7 cellular contexts compared by ENCODE assay signal in the genomic region with DNA sequence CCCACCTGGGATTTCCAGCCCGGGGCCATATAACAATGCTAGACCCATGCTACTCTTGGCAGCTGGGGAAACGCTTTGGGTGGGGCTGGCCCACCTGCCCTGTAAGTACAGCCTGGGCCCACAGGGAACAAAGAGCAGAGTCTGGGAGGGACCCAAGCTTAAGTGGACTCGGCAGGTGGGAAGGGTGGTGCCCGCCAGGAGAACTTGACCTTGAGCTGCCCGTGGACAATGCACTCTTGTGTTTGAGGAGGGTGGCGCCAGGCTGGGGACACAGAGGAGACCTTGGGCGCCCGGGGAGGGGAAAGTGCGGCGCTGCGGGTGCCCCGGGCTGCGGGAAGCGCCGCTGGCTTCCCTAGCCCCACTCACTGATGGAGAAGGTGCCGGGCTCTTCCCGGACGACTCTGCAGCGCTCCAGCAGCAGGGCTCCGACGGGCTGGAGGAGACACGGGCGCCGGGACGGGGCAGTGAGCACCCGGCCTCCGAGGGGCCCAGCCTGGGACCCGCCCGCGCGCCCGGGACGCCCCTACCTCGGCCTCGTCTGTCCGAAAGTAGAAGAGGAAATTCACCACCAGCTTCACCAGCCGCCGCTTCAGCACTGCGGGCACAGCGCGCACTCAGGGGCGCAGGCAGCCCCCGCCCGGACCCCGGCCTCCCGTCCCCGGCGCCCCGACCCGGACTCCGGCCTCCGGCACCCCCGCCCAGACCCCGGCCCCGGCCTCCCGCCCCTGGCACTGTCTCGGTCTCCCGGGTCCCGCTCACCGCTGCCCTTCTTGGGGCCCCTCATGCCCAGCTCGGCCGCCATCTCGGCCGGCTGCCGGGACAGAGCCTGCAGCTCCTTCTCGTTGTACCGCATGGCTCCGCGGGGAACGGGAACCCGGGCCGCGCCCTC. TPM values are rescaled to one million over a fixed set of nuclear protein-coding genes. Genes with fewer than 3 reads are reported as not detected.
DNase-seq lines count a peak whose midpoint lies in the region; ATAC-seq, FAIRE-seq and TF ChIP-seq lines count a peak whose summit lies in the region.
"Had no signal": no experiment of that assay in that cellular context is flagged by ENCODE, and none has a peak within 500 bp of the region (broad histone marks: within the 10 kb centered on the region; RNA-seq: fewer than 3 reads in every experiment).

No MANE protein-coding gene starts in this region.

- ATAC-seq in GM18517 (IDR thresholded peaks at IDR 0.05; ENCODE audit: unreplicated experiment) (peak; percentile 34), HG03108 (IDR thresholded peaks at IDR 0.05; ENCODE audit: unreplicated experiment) (peak; percentile 14)

- intact Hi-C loops in kidney (cut with DNase I) (no loop called here), posterior vena cava (cut with DNase I) (loop anchor here in 1 of 2 donors (10.0 kb wide), 1 partner anchor 81 kb away; a partner anchor contains a TSS)

- TF ChIP-seq CTCF in VCaP (conservative IDR thresholded peaks at IDR 0.05) (no peak), kidney (IDR thresholded peaks at IDR 0.05; ENCODE audit: borderline replicate concordance, extremely low read depth, insufficient read depth) (no peak), GM20000 (IDR thresholded peaks at IDR 0.05; ENCODE audit: extremely low read depth, missing control alignments) (no peak)

- H3K9ac ChIP-seq in kidney (ENCODE audit: low read length in 2 of 2) = peak overlapping the region; percentile 52 to 66

- H3K4me1 ChIP-seq in kidney (ENCODE audit: control insufficient read depth in 1 of 2, insufficient read depth in 1 of 2, low read depth in 1 of 2, low read length in 2 of 2) = peaks cover 17 to 36% of the 10 kb centered on the region in 2 donors

- peak overlapping the region; percentile 99 for H3K27ac ChIP-seq in VCaP
- peak overlapping the region; percentile 100 for H3K27ac ChIP-seq in kidney (ENCODE audit: low read depth in 2 of 2, low read length in 2 of 2)

- peaks cover 0 to 3% of the 10 kb centered on the region in 2 donors for H3K36me3 ChIP-seq in kidney (ENCODE audit: control insufficient read depth in 1 of 2, insufficient read depth in 2 of 2, low read length in 2 of 2)

- FAIRE-seq in kidney (lab: Jason Lieb, UNC) = no peak

- H3K9me3 ChIP-seq in kidney (ENCODE audit: control insufficient read depth in 1 of 2, low read length in 2 of 2) = no peaks in the 10 kb centered on the region

- DNase-seq in kidney = peak; percentile 89
- no peak for DNase-seq in GM20000 (ENCODE audit: low spot score)
- DNase-seq in posterior vena cava (ENCODE audit: low spot score) = no peak

- H3K4me3 ChIP-seq in kidney (ENCODE audit: low read length in 2 of 2) = peak overlapping the region; percentile 76 to 79

RNA-seq across cellular contexts. Expression of a gene that starts 0.5 kb away (rescaled TPM):
- total RNA-seq in kidney (59.7 TPM), posterior vena cava (10 to 100 TPM; 24.3 to 27.6 TPM)
- polyA plus RNA-seq in kidney (ENCODE audit: insufficient read depth, low read depth, low replicate concordance) = 156 TPM

RNA-seq across cellular contexts. Expression of a gene that starts 1.0 kb away (rescaled TPM):
- total RNA-seq in kidney (64.1 TPM), posterior vena cava (10 to 100 TPM; 35.0 to 36.6 TPM)
- 25.7 TPM for polyA plus RNA-seq in kidney (ENCODE audit: insufficient read depth, low read depth, low replicate concordance)

RNA-seq across cellular contexts. Expression of a gene that starts 13.5 kb away (rescaled TPM):
- total RNA-seq in kidney (1.0 TPM), posterior vena cava (1 to 10 TPM in 1 of 2 donors, under 1 TPM in 1; 0.46 to 1.1 TPM)
- polyA plus RNA-seq in kidney (ENCODE audit: insufficient read depth, low read depth, low replicate concordance) = 0.60 TPM

RNA-seq across cellular contexts. Expression of a gene that starts 20.6 kb away (rescaled TPM):
- 5.0 TPM for total RNA-seq in kidney
- polyA plus RNA-seq in kidney (ENCODE audit: insufficient read depth, low read depth, low replicate concordance) = 0.37 TPM
- not detected for total RNA-seq in posterior vena cava
- total RNA-seq: dermis microvascular lymphatic vessel endothelial cell had no signal

RNA-seq across cellular contexts. Expression of a gene that starts 46.3 kb away (rescaled TPM):
- 2.1 TPM for total RNA-seq in kidney
- polyA plus RNA-seq in kidney (ENCODE audit: insufficient read depth, low read depth, low replicate concordance) = not detected
- total RNA-seq in posterior vena cava = 1 to 10 TPM in 1 of 2 donors, under 1 TPM in 1; 0.90 to 2.0 TPM
